Comparison of ENCODE assay signal across 8 cellular contexts in the genomic region with DNA sequence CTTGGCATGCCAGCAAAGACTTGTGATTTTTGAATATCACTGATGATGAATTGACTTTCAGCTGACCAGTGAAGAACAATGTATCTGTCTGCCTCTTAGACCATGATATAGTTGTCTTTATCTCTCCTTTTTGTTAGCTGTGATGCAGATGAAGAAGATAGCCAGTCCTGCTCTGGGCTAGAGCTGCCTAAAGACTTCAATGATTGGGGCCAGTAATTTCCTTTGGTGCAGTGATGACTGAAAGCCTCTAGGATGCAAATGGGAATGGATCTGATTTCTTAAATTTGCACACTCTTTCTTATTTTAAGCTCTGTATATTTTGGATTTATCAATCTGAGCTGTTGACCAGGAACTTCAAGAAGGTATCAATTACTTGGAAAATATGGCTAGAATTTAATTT. TPM values are rescaled to one million over a fixed set of nuclear protein-coding genes. Genes with fewer than 3 reads are reported as not detected.
"Had no signal": no experiment of that assay in that cellular context is flagged by ENCODE, and none has a peak within 500 bp of the region (broad histone marks: within the 10 kb centered on the region; RNA-seq: fewer than 3 reads in every experiment).

TSS of gene TAS2R9 (minus strand) at position 101 of the 400 bp plus-strand sequence. CDS start at position 8, 93 bp downstream.

- H3K4me3 Mint-ChIP-seq: IgD-negative memory B cell had no signal

- H3K9me3 Mint-ChIP-seq: IgD-negative memory B cell had no signal

- DNase-seq: IMR-90, KBM-7, KG1 had no signal

- H3K27ac ChIP-seq: HL-60 had no signal

- H3K4me3 ChIP-seq: K562 had no signal

- H3K4me1 Mint-ChIP-seq: IgD-negative memory B cell had no signal

- H3K27ac Mint-ChIP-seq: IgD-negative memory B cell had no signal

- H3K36me3 Mint-ChIP-seq: IgD-negative memory B cell had no signal

RNA-seq across cellular contexts. Expression of gene TAS2R9, which starts in this region (rescaled TPM):
- total RNA-seq: HT1080, IMR-90, K562 had no signal
- polyA plus RNA-seq: HepG2, IgD-negative memory B cell, IMR-90, K562 had no signal
